In genomic region chr1:14787604-14788003, GRCh38 we compare ENCODE assay signal across 24 cellular contexts.
DNase-seq lines count a peak whose midpoint lies in the region; ATAC-seq and TF ChIP-seq lines count a peak whose summit lies in the region.
"Had no signal": no experiment of that assay in that cellular context is flagged by ENCODE, and none has a peak within 500 bp of the region (broad histone marks: within the 10 kb centered on the region; RNA-seq: fewer than 3 reads in every experiment).

No MANE protein-coding gene starts in this region.

- no peak overlapping the region for H4K8ac ChIP-seq in trophoblast cell (ENCODE audit: low read depth, low read length)

- POLR2A ChIA-PET in PC-3 (lab: Charles Lee; ENCODE audit: unreplicated experiment) = no interaction called here

- no peaks in the 10 kb centered on the region for H3F3A ChIP-seq in PC-3 (ENCODE audit: low read length, unreplicated experiment)

- H3K4me2 ChIP-seq in PC-3 (ENCODE audit: low read length) (peak overlapping the region; percentile 20; the same call in 1 of the 2 replicates), trophoblast cell (ENCODE audit: low read length) (no peak overlapping the region)

- H4K20me1 ChIP-seq in PC-3 (ENCODE audit: low read length) = no peaks in the 10 kb centered on the region

- H2AFZ ChIP-seq in PC-3 (ENCODE audit: low read length) = no peak overlapping the region
- H2AFZ ChIP-seq in trophoblast cell (ENCODE audit: insufficient read depth, low read length, poor library complexity) = no peak overlapping the region

- no peak overlapping the region for H2BK120ac ChIP-seq in trophoblast cell (ENCODE audit: insufficient read depth, low read length, poor library complexity)

- no TSS peak for BruUV-seq in PC-3 (replicated peaks; lab: Mats Ljungman, UMichigan)

- ATAC-seq in PC-3 (no peak), foreskin keratinocyte (peak; percentile 72), HG03457 (IDR thresholded peaks at IDR 0.05; ENCODE audit: unreplicated experiment) (no peak), HG03571 (IDR thresholded peaks at IDR 0.05; ENCODE audit: unreplicated experiment) (no peak)
- ATAC-seq: left lung; right cardiac atrium; stimulated activated effector memory CD8-positive, alpha-beta T cell treated with anti-CD3 and anti-CD28 coated beads, Interleukin-12 subunit alpha, Interleukin-12 subunit beta, amount 100 ng/mL, for 72 hours; T-cell had no signal

- H2AK5ac ChIP-seq in trophoblast cell (ENCODE audit: low read length) = no peak overlapping the region

- no peak overlapping the region for H4K91ac ChIP-seq in trophoblast cell (ENCODE audit: low read depth, low read length)

- H3K4ac ChIP-seq in trophoblast cell (ENCODE audit: low read depth, low read length) = no peak overlapping the region

- CTCF ChIA-PET in PC-3 (lab: Charles Lee) = no interaction called here

- no peaks in the 10 kb centered on the region for H3K9me2 ChIP-seq in PC-3 (replicated peaks; ENCODE audit: low read length)

- H3K79me2 ChIP-seq in PC-3 (ENCODE audit: low read length) (no peaks in the 10 kb centered on the region), trophoblast cell (ENCODE audit: control insufficient read depth, insufficient read depth, low read length, poor library complexity) (no peaks in the 10 kb centered on the region)

- H4K12ac ChIP-seq in trophoblast cell (ENCODE audit: low read depth, low read length) = no peak overlapping the region

- TF ChIP-seq CTCF in GM12873 (IDR thresholded peaks at IDR 0.05; ENCODE audit: insufficient read depth, low read depth, low read length, missing control alignments) = peak; percentile 5
- TF ChIP-seq CTCF in PC-3 (conservative IDR thresholded peaks at IDR 0.05; ENCODE audit: low read depth, low read length) = peak; percentile 33; the same call in 1 of the 2 replicates
- peak; percentile 51 for TF ChIP-seq CTCF in foreskin keratinocyte (conservative IDR thresholded peaks at IDR 0.05)

- H3K36me3 ChIP-seq in PC-3 (ENCODE audit: low read depth, low read length) (no peaks in the 10 kb centered on the region), trophoblast cell (ENCODE audit: control insufficient read depth in 1 of 2, insufficient read depth in 2 of 2, low read length in 2 of 2) (no peaks in the 10 kb centered on the region)
- H3K36me3 ChIP-seq: HAP-1, left lung, MG63 had no signal

- WGBS in trophoblast cell (ENCODE audit: extremely low coverage, insufficient coverage, insufficient read length) = no CpG with 5 or more reads among the region's 10 CpGs

- H3K9me3 ChIP-seq in PC-3 (ENCODE audit: low read length) = no peaks in the 10 kb centered on the region
- H3K9me3 ChIP-seq in trophoblast cell (ENCODE audit: insufficient read depth, low read depth, low read length) = no peaks in the 10 kb centered on the region
- H3K9me3 ChIP-seq: HAP-1, left lung, MG63 had no signal

- H3K4me3 ChIP-seq in PC-3 (ENCODE audit: low read length) (no peak overlapping the region), trophoblast cell (ENCODE audit: low read depth, low read length) (no peak overlapping the region)
- H3K4me3 ChIP-seq: dorsolateral prefrontal cortex, HAP-1, left lung, MG63 had no signal

- no peak overlapping the region for H3K9ac ChIP-seq in PC-3 (ENCODE audit: low read length)
- no peak overlapping the region for H3K9ac ChIP-seq in trophoblast cell (ENCODE audit: low read length)

- no peak overlapping the region for H3K27ac ChIP-seq in PC-3 (ENCODE audit: low read length)
- H3K27ac ChIP-seq in foreskin keratinocyte = no peak overlapping the region
- H3K27ac ChIP-seq in trophoblast cell (ENCODE audit: low read depth, low read length) = no peak overlapping the region
- H3K27ac ChIP-seq: HL-60, left lung had no signal

- H3K18ac ChIP-seq in trophoblast cell (ENCODE audit: low read length) = no peak overlapping the region

- no peaks in the 10 kb centered on the region for H3K27me3 ChIP-seq in PC-3 (ENCODE audit: low read length)
- H3K27me3 ChIP-seq in foreskin keratinocyte = peaks cover 2% of the 10 kb centered on the region
- no peaks in the 10 kb centered on the region for H3K27me3 ChIP-seq in trophoblast cell (ENCODE audit: insufficient read depth, low read length)
- H3K27me3 ChIP-seq: dorsolateral prefrontal cortex, left lung, MG63 had no signal

- DNase-seq in PC-3 (peak; percentile 55), foreskin keratinocyte (peak; percentile 37 to 72), trophoblast cell (peak; percentile 83 to 88), HK-2 (ENCODE audit: unreplicated experiment) (no peak), D341Med (ENCODE audit: low spot score) (no peak)
- DNase-seq: activated CD4-positive, alpha-beta T cell treated with anti-CD3 and anti-CD28 coated beads, Interleukin-2, amount 10 ng/mL, durations not matched to agents 24 days and 14 days; activated effector memory CD4-positive, alpha-beta T cell treated with anti-CD3 and anti-CD28 coated beads, Interleukin-2, amount 50 U/mL, for 16 hours; AML-193; COR-L47; erythroblast; left lung; MG63; NCI-H524; occipital lobe; right cardiac atrium; SHP77 treated with DMSO at 0.1 percent for 48 hours; T-cell had no signal

- intact Hi-C loops in PC-3 (cut with micrococcal nuclease) = no loop called here

- H3K14ac ChIP-seq in trophoblast cell (ENCODE audit: low read length) = no peak overlapping the region

- no peak overlapping the region for H2BK5ac ChIP-seq in trophoblast cell (ENCODE audit: low read depth, low read length, poor library complexity)

- H3K79me1 ChIP-seq in trophoblast cell (ENCODE audit: low read length) = no peaks in the 10 kb centered on the region

- no peak overlapping the region for H2BK12ac ChIP-seq in trophoblast cell (ENCODE audit: low read length)

- H3K4me1 ChIP-seq in PC-3 (ENCODE audit: insufficient read depth, low read length) (peaks cover 10% of the 10 kb centered on the region; the same call in 1 of the 2 replicates), foreskin keratinocyte (peaks cover 11% of the 10 kb centered on the region), trophoblast cell (ENCODE audit: control insufficient read depth in 1 of 2, insufficient read depth in 2 of 2, low read length in 2 of 2) (peaks cover 7 to 9% of the 10 kb centered on the region in 2 experiments)
- H3K4me1 ChIP-seq: HAP-1, left lung had no signal

- no peak overlapping the region for H3K23ac ChIP-seq in trophoblast cell (ENCODE audit: low read length)

Comparison
In these comparisons a context has a peak if more than half of its experiments do, and no peak if none do; other contexts are left out.
1. DNase-seq: peak in PC-3 (single experiment), foreskin keratinocyte (2 of 2) and trophoblast cell (2 of 2); none in HK-2 (single experiment) and D341Med (single experiment).
2. Peak in every context shown above with its lines, with median percentiles within 50 percentile points of each other: CTCF ChIP-seq.